13 cellular contexts compared by ENCODE assay signal in the genomic region with DNA sequence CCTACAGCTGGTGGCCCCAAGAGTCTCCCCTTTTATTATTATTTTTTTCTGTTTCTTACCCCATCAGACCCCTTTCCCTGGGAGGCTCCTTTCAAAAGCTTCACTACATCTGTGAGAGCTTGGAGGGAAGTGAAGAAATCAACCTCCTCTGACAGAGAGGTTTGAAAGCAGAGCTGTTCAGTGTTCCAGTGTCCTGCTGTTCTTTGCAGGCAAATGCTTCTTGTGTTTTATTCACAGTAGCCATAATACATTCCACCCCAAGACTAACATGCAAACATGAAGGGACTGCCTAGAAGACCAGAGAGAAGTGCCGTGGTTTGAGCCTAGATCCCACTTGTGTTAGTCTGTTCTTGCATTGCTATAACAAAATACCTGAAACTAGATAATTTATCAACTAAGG.
"Had no signal": no experiment of that assay in that cellular context is flagged by ENCODE, and none has a peak within 500 bp of the region (broad histone marks: within the 10 kb centered on the region; RNA-seq: fewer than 3 reads in every experiment).

No MANE protein-coding gene starts in this region.

- H3K36me3 ChIP-seq: ovary, tibial artery, vagina had no signal

- H3K4me3 ChIP-seq: ovary, tibial artery, vagina had no signal

- H3K27me3 ChIP-seq: ovary, tibial artery, vagina had no signal

- DNase-seq: activated CD4-positive, alpha-beta T cell treated with anti-CD3 and anti-CD28 coated beads, Interleukin-2, amount 10 ng/mL, durations not matched to agents 7 days and 5 days; activated CD4-positive, CD25-positive, alpha-beta regulatory T cell; activated naive CD8-positive, alpha-beta T cell treated with anti-CD3 and anti-CD28 coated beads, Interleukin-2, amount 10 ng/mL, durations not matched to agents 7 days and 5 days; anterior cingulate cortex; erythroblast; left colon; naive thymus-derived CD8-positive, alpha-beta T cell; ovary; stimulated activated CD4-positive, alpha-beta T cell treated with anti-CD3 and anti-CD28 coated beads, Interleukin-12 subunit alpha, Interleukin-12 subunit beta, amount 100 ng/mL, for 4 hours; stimulated activated CD4-positive, alpha-beta T cell treated with anti-CD3 and anti-CD28 coated beads, Interleukin-2, amount 100 ng/mL, for 24 hours; SW 1271; tibial artery had no signal

- H3K27ac ChIP-seq: ovary, tibial artery had no signal

- H3K9me3 ChIP-seq: ovary, tibial artery, vagina had no signal

- ATAC-seq: left colon; naive thymus-derived CD8-positive, alpha-beta T cell had no signal
